In the genomic region with DNA sequence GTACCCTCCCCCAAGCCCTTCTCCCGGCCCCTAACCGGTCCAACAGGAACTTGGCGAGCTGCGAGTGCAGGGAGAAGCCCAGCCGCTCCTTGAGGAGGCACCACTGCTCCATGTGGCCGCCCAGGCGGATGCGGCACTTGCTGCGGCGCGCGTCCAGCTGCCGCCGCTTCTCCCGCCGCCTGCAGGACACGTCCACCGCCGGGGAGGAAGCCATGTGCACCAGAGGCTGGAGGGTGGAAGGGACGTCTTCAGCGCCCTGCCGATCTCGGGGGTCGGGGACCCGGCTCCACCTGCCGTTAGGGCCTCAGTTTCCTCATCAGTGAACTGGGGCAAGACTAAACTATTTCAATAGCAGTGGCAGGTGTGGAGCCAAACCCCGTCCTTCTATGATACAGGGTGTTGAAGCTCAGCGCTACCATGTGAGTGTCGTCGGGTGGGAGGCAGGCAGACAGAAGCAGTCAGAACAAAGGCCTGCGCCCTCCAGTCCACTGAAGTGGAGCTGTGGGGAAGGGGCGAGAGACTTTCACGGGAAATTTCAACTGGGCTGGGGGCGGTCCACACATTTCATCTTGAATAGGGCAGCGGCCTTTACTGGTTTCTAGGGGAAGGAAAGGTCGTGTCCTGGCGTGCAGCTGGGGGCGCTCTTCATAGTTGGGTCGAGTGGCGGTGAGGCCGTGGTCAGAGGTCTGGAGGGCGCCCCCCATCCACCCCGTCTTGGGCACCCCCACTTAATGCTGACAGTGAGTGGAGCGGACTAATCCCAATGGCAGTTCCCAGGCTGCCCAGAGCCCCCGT, we compare ENCODE assay signal across 8 cellular contexts. TPM values are rescaled to one million over a fixed set of nuclear protein-coding genes. Genes with fewer than 3 reads are reported as not detected.
DNase-seq lines count a peak whose midpoint lies in the region; ATAC-seq and TF ChIP-seq lines count a peak whose summit lies in the region.

No MANE protein-coding gene starts in this region.

- ATAC-seq in HG03280 (IDR thresholded peaks at IDR 0.05; ENCODE audit: unreplicated experiment) (peak; percentile 40), omental fat pad (ENCODE audit: low FRiP score) (peak; percentile 56)

- TF ChIP-seq CTCF in omental fat pad (IDR thresholded peaks at IDR 0.05): no peak

- TF ChIP-seq POLR2A in GM19193 (IDR thresholded peaks at IDR 0.05; ENCODE audit: extremely low read depth, insufficient read depth, insufficient read length): peak; percentile 39

- DNase-seq in DMS 273 treated with DMSO at 0.1 percent for 48 hours (lab: John Stamatoyannopoulos, UW) (peak; percentile 53), NCI-H748 (lab: John Stamatoyannopoulos, UW; ENCODE audit: unreplicated experiment) (peak; percentile 80), globus pallidus (ENCODE audit: low spot score) (peak; percentile 37), omental fat pad (ENCODE audit: low spot score) (no peak), H4 (ENCODE audit: low spot score) (no peak)
- peak; percentile 24 for DNase-seq in activated T-helper 9 cell treated with anti-CD3 and anti-CD28 coated beads, Interleukin-2, amount 50 U/mL, for 16 hours (ENCODE audit: low read depth)

RNA-seq across cellular contexts. Expression of a gene that starts 0.6 kb away (rescaled TPM):
- 10 to 100 TPM; 18.4 to 30.6 (median 24.8) TPM for total RNA-seq in omental fat pad
- 5.2 and 5.3 TPM in 2 replicates for total RNA-seq in H4 (2014; rRNA removed; shearing (Covaris generic))

RNA-seq across cellular contexts. Expression of a gene that starts 20.3 kb away (rescaled TPM):
- total RNA-seq in omental fat pad: 10 to 100 TPM; 25.5 to 40.8 (median 26.8) TPM
- total RNA-seq in H4 (2014; rRNA removed; shearing (Covaris generic)): 14.4 and 14.7 TPM in 2 replicates

RNA-seq across cellular contexts. Expression of a gene that starts 32.6 kb away (rescaled TPM):
- 10 to 100 TPM in 3 of 4 donors, 1 to 10 TPM in 1; 9.7 to 20.0 (median 15.2) TPM for total RNA-seq in omental fat pad
- total RNA-seq in H4 (2014; rRNA removed; shearing (Covaris generic)): 9.1 and 10.0 TPM in 2 replicates

RNA-seq across cellular contexts. Expression of a gene that starts 47.7 kb away (rescaled TPM):
- 1 to 10 TPM; 2.6 to 5.6 (median 4.3) TPM for total RNA-seq in omental fat pad
- total RNA-seq in H4 (2014; rRNA removed; shearing (Covaris generic)): 8.3 and 9.6 TPM in 2 replicates

Comparison
In these comparisons a context has a peak if more than half of its experiments do, and no peak if none do; other contexts are left out.
1. DNase-seq: peak in DMS 273 treated with DMSO at 0.1 percent for 48 hours (single experiment), NCI-H748 (single experiment), activated T-helper 9 cell treated with anti-CD3 and anti-CD28 coated beads, Interleukin-2, amount 50 U/mL, for 16 hours (single experiment) and globus pallidus (single experiment); none in omental fat pad (single experiment) and H4 (single experiment).